Comparison of ENCODE assay signal across 9 cellular contexts in genomic region chr1:149888999-149889289, GRCh38. TPM values are rescaled to one million over a fixed set of nuclear protein-coding genes. Genes with fewer than 3 reads are reported as not detected.
DNase-seq lines count a peak whose midpoint lies in the region; ATAC-seq, FAIRE-seq and TF ChIP-seq lines count a peak whose summit lies in the region.
"Had no signal": no experiment of that assay in that cellular context is flagged by ENCODE, and none has a peak within 500 bp of the region (broad histone marks: within the 10 kb centered on the region; RNA-seq: fewer than 3 reads in every experiment).

No MANE protein-coding gene starts in this region.

- H3K27me3 ChIP-seq in HUES48 (ENCODE audit: control insufficient read depth, insufficient read depth, low read length) (no peaks in the 10 kb centered on the region), breast epithelium (no peaks in the 10 kb centered on the region), mesendoderm (ENCODE audit: insufficient read depth, low read length, poor library complexity) (no peaks in the 10 kb centered on the region)

- no peak for ATAC-seq in A549
- no peak for ATAC-seq in GM21390 (IDR thresholded peaks at IDR 0.05; ENCODE audit: unreplicated experiment)
- ATAC-seq in HG02763 (IDR thresholded peaks at IDR 0.05; ENCODE audit: unreplicated experiment), result no peak
- ATAC-seq in stimulated activated memory B cell treated with anti-CD40 and anti-IgM and Interleukin-4, amounts not matched to agents 10 μg/mL and 1 μg/mL and 100 μg/mL, for 72 hours, result no peak

- no peaks in the 10 kb centered on the region for H3K79me1 ChIP-seq in mesendoderm (ENCODE audit: low read length)

- H3K9ac ChIP-seq in HUES48 (ENCODE audit: low read depth, low read length) (peak overlapping the region; percentile 95), mesendoderm (ENCODE audit: low read length) (peak overlapping the region; percentile 73)

- TF ChIP-seq POLR2A in A549 (IDR thresholded peaks at IDR 0.05; ENCODE audit: low read length), result no peak
- no peak for TF ChIP-seq POLR2A in breast epithelium (IDR thresholded peaks at IDR 0.05)

- no peak overlapping the region for H4K5ac ChIP-seq in mesendoderm (ENCODE audit: low read length)

- no peaks in the 10 kb centered on the region for H3K36me3 Mint-ChIP-seq in stimulated activated memory B cell treated with anti-CD40 and anti-IgM and Interleukin-4, amounts not matched to agents 10 μg/mL and 1 μg/mL and 100 μg/mL, for 72 hours
- no peaks in the 10 kb centered on the region for H3K36me3 Mint-ChIP-seq in progenitor cell of endocrine pancreas (ENCODE audit: insufficient read depth)

- H3K36me3 ChIP-seq in HUES48 (ENCODE audit: control insufficient read depth, insufficient read depth, low read length), result no peaks in the 10 kb centered on the region
- H3K36me3 ChIP-seq in breast epithelium, result no peaks in the 10 kb centered on the region
- no peaks in the 10 kb centered on the region for H3K36me3 ChIP-seq in mesendoderm (ENCODE audit: control insufficient read depth, insufficient read depth, low read length)

- H3K23ac ChIP-seq in mesendoderm (ENCODE audit: low read length), result no peak overlapping the region

- no peak overlapping the region for H3K4me3 Mint-ChIP-seq in stimulated activated memory B cell treated with anti-CD40 and anti-IgM and Interleukin-4, amounts not matched to agents 10 μg/mL and 1 μg/mL and 100 μg/mL, for 72 hours
- H3K4me3 Mint-ChIP-seq in progenitor cell of endocrine pancreas (ENCODE audit: low read depth), result no peak overlapping the region

- 24% methylated on average over 6 of the region's 6 CpGs for WGBS in A549 (ENCODE audit: missing lambda C conversion rate)
- WGBS in mesendoderm (ENCODE audit: extremely low coverage, insufficient coverage, low lambda C conversion rate), result no CpG with 5 or more reads among the region's 6 CpGs

- peak overlapping the region; percentile 68 for H3K56ac ChIP-seq in mesendoderm (ENCODE audit: low read length)

- H3K4me1 ChIP-seq in A549 (peaks cover 20% of the 10 kb centered on the region), HUES48 (ENCODE audit: control insufficient read depth, insufficient read depth, low read length) (peaks cover 16% of the 10 kb centered on the region), breast epithelium (peaks cover 0 to 7% of the 10 kb centered on the region in 2 donors), mesendoderm (ENCODE audit: control insufficient read depth, low read depth, low read length) (no peaks in the 10 kb centered on the region)

- DNase-seq in A549 (ENCODE audit: low read depth in 1 of 2, low spot score in 1 of 2), result no peak
- DNase-seq in breast epithelium (ENCODE audit: low spot score in 2 of 2), result peak in 1 of 2 donors; percentile 53
- DNase-seq in mesendoderm, result no peak
- DNase-seq in progenitor cell of endocrine pancreas (ENCODE audit: low spot score, unreplicated experiment), result no peak
- DNase-seq: central memory CD4-positive, alpha-beta T cell had no signal

- no peak for FAIRE-seq in A549 (lab: Jason Lieb, UNC)

- no peaks in the 10 kb centered on the region for H3K9me3 ChIP-seq in A549
- H3K9me3 ChIP-seq in HUES48 (ENCODE audit: control insufficient read depth, insufficient read depth, low read length), result no peaks in the 10 kb centered on the region
- H3K9me3 ChIP-seq in breast epithelium, result no peaks in the 10 kb centered on the region

- no peaks in the 10 kb centered on the region for H3K9me3 Mint-ChIP-seq in stimulated activated memory B cell treated with anti-CD40 and anti-IgM and Interleukin-4, amounts not matched to agents 10 μg/mL and 1 μg/mL and 100 μg/mL, for 72 hours
- H3K9me3 Mint-ChIP-seq in progenitor cell of endocrine pancreas (ENCODE audit: low read depth), result no peaks in the 10 kb centered on the region

- peak overlapping the region; percentile 57 for H2BK5ac ChIP-seq in mesendoderm (ENCODE audit: low read length)

- H3K79me2 ChIP-seq in mesendoderm (ENCODE audit: control insufficient read depth, insufficient read depth, low read length), result no peaks in the 10 kb centered on the region

- H2BK15ac ChIP-seq in mesendoderm (replicated peaks; ENCODE audit: low read depth), result no peak overlapping the region

- POLR2A ChIA-PET in A549 (lab: Yijun Ruan, JAX), result interaction anchor here (3.3 to 4.8 kb wide), 5 partner anchors 10 to 298 kb away, joined by 16 to 70 read pairs (median 28); partner anchors contain the start of genes BOLA1, MTMR11 and SF3B4

- no peak overlapping the region for H3K27ac Mint-ChIP-seq in stimulated activated memory B cell treated with anti-CD40 and anti-IgM and Interleukin-4, amounts not matched to agents 10 μg/mL and 1 μg/mL and 100 μg/mL, for 72 hours
- no peak overlapping the region for H3K27ac Mint-ChIP-seq in progenitor cell of endocrine pancreas

- H3K27me3 Mint-ChIP-seq in stimulated activated memory B cell treated with anti-CD40 and anti-IgM and Interleukin-4, amounts not matched to agents 10 μg/mL and 1 μg/mL and 100 μg/mL, for 72 hours, result no peaks in the 10 kb centered on the region
- H3K27me3 Mint-ChIP-seq in progenitor cell of endocrine pancreas, result no peaks in the 10 kb centered on the region

- H3K4ac ChIP-seq in mesendoderm (ENCODE audit: low read depth, low read length), result no peak overlapping the region

- H2BK120ac ChIP-seq in mesendoderm (ENCODE audit: low read depth, low read length), result peak overlapping the region; percentile 0

- no peaks in the 10 kb centered on the region for H3K4me1 Mint-ChIP-seq in stimulated activated memory B cell treated with anti-CD40 and anti-IgM and Interleukin-4, amounts not matched to agents 10 μg/mL and 1 μg/mL and 100 μg/mL, for 72 hours
- H3K4me1 Mint-ChIP-seq in progenitor cell of endocrine pancreas (ENCODE audit: low read depth), result peaks cover 5% of the 10 kb centered on the region

- no peak for TF ChIP-seq CTCF in A549 (IDR thresholded peaks at IDR 0.05)
- no peak for TF ChIP-seq CTCF in breast epithelium (IDR thresholded peaks at IDR 0.05)
- TF ChIP-seq CTCF in progenitor cell of endocrine pancreas (IDR thresholded peaks at IDR 0.05; ENCODE audit: unreplicated experiment), result no peak

- H3K4me3 ChIP-seq in A549 (peak overlapping the region; percentile 54), HUES48 (ENCODE audit: low read depth, low read length) (peak overlapping the region; percentile 82), breast epithelium (peak overlapping the region; percentile 69 to 83 (median 78)), mesendoderm (ENCODE audit: low read length) (no peak overlapping the region)

- H3K4me2 ChIP-seq in A549 (peak overlapping the region; percentile 78), mesendoderm (ENCODE audit: low read length) (peak overlapping the region; percentile 8)

- H4K8ac ChIP-seq in mesendoderm (ENCODE audit: low read depth, low read length), result no peak overlapping the region

- H3K18ac ChIP-seq in mesendoderm (ENCODE audit: low read length), result no peak overlapping the region

- intact Hi-C loops in breast epithelium (cut with DNase I; ENCODE audit: low total_unique reads), result no loop called here

- no peak for TF ChIP-seq RAD21 in A549 (conservative IDR thresholded peaks at IDR 0.05 in 1 of 2, IDR thresholded peaks at IDR 0.05 in 1 of 2)

- H3K27ac ChIP-seq in A549, result peak overlapping the region; percentile 91 to 96
- H3K27ac ChIP-seq in HUES48 (ENCODE audit: low read depth, low read length), result peak overlapping the region; percentile 99
- peak overlapping the region; percentile 99 to 100 for H3K27ac ChIP-seq in breast epithelium
- H3K27ac ChIP-seq in mesendoderm (ENCODE audit: low read depth, low read length), result peak overlapping the region; percentile 96

- H2AK5ac ChIP-seq in mesendoderm (ENCODE audit: low read length), result no peak overlapping the region

- CTCF ChIA-PET in A549 (lab: Yijun Ruan, JAX), result interaction anchor here (0.6 to 4.0 kb wide), 37 partner anchors 10 to 298 kb away, joined by 3 to 32 read pairs (median 4); partner anchors contain the start of genes OTUD7B and VPS45

- no peak for TF ChIP-seq EP300 in A549 (IDR thresholded peaks at IDR 0.05)

RNA-seq across cellular contexts. Expression of gene BOLA1, which starts 10.4 kb away (rescaled TPM):
- polyA plus RNA-seq in A549 (2011; rRNA removed), result 26.7 and 27.5 TPM in 2 replicates
- polyA plus RNA-seq in A549 (2012; cell fraction: cytosol; rRNA removed), result 52.7 and 54.8 TPM in 2 replicates
- polyA plus RNA-seq in A549 (2012; cell fraction: nucleus; rRNA removed), result 39.5 and 45.1 TPM in 2 replicates
- polyA plus RNA-seq in A549 (2017; fragmentation: RNase III; extraction: RNeasy Plus Mini Kit Qiagen cat#74134 plus additional on column Dnase treatment), result 22.8 to 25.4 TPM (median 23.7 TPM) in 3 replicates
- 2.6 and 2.8 TPM in 2 replicates for polyA minus RNA-seq in A549 (2011; rRNA and poly(A)+ RNA removed)
- total RNA-seq in breast epithelium, result 10 to 100 TPM; 29.5 to 34.0 (median 33.4) TPM
- 6.0 TPM for polyA plus RNA-seq in mesendoderm (2013, experiment 1 of 2)
- polyA plus RNA-seq in mesendoderm (2013, experiment 2 of 2), result 6.8 TPM
- total RNA-seq in progenitor cell of endocrine pancreas, result 10.9 and 12.1 TPM in 2 replicates

RNA-seq across cellular contexts. Expression of gene SV2A, which starts 28.7 kb away (rescaled TPM):
- 0.04 and 0.05 TPM in 2 replicates for polyA plus RNA-seq in A549 (2011; rRNA removed)
- polyA plus RNA-seq in A549 (2012; cell fraction: cytosol; rRNA removed), result 0.12 TPM in 2 replicates
- 0.37 and 0.62 TPM in 2 replicates for polyA plus RNA-seq in A549 (2012; cell fraction: nucleus; rRNA removed)
- polyA plus RNA-seq in A549 (2017; fragmentation: RNase III; extraction: RNeasy Plus Mini Kit Qiagen cat#74134 plus additional on column Dnase treatment), result 0.07 to 0.13 TPM (median 0.08 TPM) in 3 replicates
- polyA minus RNA-seq in A549 (2011; rRNA and poly(A)+ RNA removed), result 0.10 and 0.17 TPM in 2 replicates
- total RNA-seq in breast epithelium, result 1 to 10 TPM in 2 of 3 donors, under 1 TPM in 1; 0.32 to 3.6 (median 2.2) TPM
- 27.6 TPM for polyA plus RNA-seq in mesendoderm (2013, experiment 1 of 2)
- 28.5 TPM for polyA plus RNA-seq in mesendoderm (2013, experiment 2 of 2)
- total RNA-seq in progenitor cell of endocrine pancreas, result 16.9 and 21.8 TPM in 2 replicates

RNA-seq across cellular contexts. Expression of gene SF3B4, which starts 38.7 kb away (rescaled TPM):
- 71.2 and 95.1 TPM in 2 replicates for polyA plus RNA-seq in A549 (2011; rRNA removed)
- polyA plus RNA-seq in A549 (2012; cell fraction: cytosol; rRNA removed), result 72.5 and 101 TPM in 2 replicates
- 146 TPM in 2 replicates for polyA plus RNA-seq in A549 (2012; cell fraction: nucleus; rRNA removed)
- 92.3 to 97.7 TPM (median 94.6 TPM) in 3 replicates for polyA plus RNA-seq in A549 (2017; fragmentation: RNase III; extraction: RNeasy Plus Mini Kit Qiagen cat#74134 plus additional on column Dnase treatment)
- 73.2 and 78.5 TPM in 2 replicates for polyA minus RNA-seq in A549 (2011; rRNA and poly(A)+ RNA removed)
- total RNA-seq in breast epithelium, result 1 to 10 TPM; 6.9 to 9.7 (median 7.4) TPM
- 146 TPM for polyA plus RNA-seq in mesendoderm (2013, experiment 1 of 2)
- polyA plus RNA-seq in mesendoderm (2013, experiment 2 of 2), result 148 TPM
- 67.5 and 72.8 TPM in 2 replicates for total RNA-seq in progenitor cell of endocrine pancreas

RNA-seq across cellular contexts. Expression of gene MTMR11, which starts 47.7 kb away (rescaled TPM):
- polyA plus RNA-seq in A549 (2011; rRNA removed), result 31.2 and 34.8 TPM in 2 replicates
- polyA plus RNA-seq in A549 (2012; cell fraction: cytosol; rRNA removed), result 9.7 and 11.3 TPM in 2 replicates
- 40.4 and 50.0 TPM in 2 replicates for polyA plus RNA-seq in A549 (2012; cell fraction: nucleus; rRNA removed)
- 10.9 to 16.2 TPM (median 14.5 TPM) in 3 replicates for polyA plus RNA-seq in A549 (2017; fragmentation: RNase III; extraction: RNeasy Plus Mini Kit Qiagen cat#74134 plus additional on column Dnase treatment)
- polyA minus RNA-seq in A549 (2011; rRNA and poly(A)+ RNA removed), result 50.3 and 50.4 TPM in 2 replicates
- total RNA-seq in breast epithelium, result 10 to 100 TPM in 2 of 3 donors, 1 to 10 TPM in 1; 7.4 to 13.9 (median 13.8) TPM
- polyA plus RNA-seq in mesendoderm (2013, experiment 1 of 2), result 1.5 TPM
- 1.6 TPM for polyA plus RNA-seq in mesendoderm (2013, experiment 2 of 2)
- 8.5 and 10.6 TPM in 2 replicates for total RNA-seq in progenitor cell of endocrine pancreas
